Comparison of ENCODE assay signal across 12 cellular contexts in the genomic region with DNA sequence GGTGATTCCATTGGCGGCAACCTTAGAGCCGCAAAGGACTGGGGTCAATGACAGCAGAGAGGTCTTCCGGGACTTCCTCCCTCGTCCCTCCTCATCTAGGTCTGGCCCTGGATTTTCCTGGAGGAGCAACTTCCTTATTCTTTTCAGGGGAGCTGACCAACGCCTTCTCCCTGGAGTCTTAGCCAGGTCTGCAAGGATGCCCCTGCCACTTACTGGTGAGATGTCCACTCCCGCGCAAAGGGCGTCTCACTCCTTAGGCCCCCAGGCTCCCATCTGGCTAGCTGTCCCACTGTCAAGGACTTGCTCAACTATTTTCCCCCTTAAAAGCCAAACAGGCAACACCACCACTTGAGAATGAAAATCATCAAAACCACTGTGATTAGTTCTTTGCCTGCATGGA. TPM values are rescaled to one million over a fixed set of nuclear protein-coding genes. Genes with fewer than 3 reads are reported as not detected.
A peak's percentile ranks its signal among the peaks of the same experiment; 100 is the strongest.
DNase-seq lines count a peak whose midpoint lies in the region; ATAC-seq and TF ChIP-seq lines count a peak whose summit lies in the region.
"Had no signal": no experiment of that assay in that cellular context is flagged by ENCODE, and none has a peak within 500 bp of the region (broad histone marks: within the 10 kb centered on the region; RNA-seq: fewer than 3 reads in every experiment).

No MANE protein-coding gene starts in this region.

- peak overlapping the region; percentile 20 for H3K27ac Mint-ChIP-seq in activated CD4-positive, alpha-beta T cell treated with anti-CD3 and anti-CD28 coated beads, Interleukin-2, amount 10 ng/mL, durations not matched to agents 24 days and 14 days
- peak overlapping the region in 7 of 8 donors; percentile 38 to 88 (median 84) for H3K27ac Mint-ChIP-seq in CD8-positive, alpha-beta memory T cell
- H3K27ac Mint-ChIP-seq in T-cell: peak overlapping the region; percentile 75 to 95
- peak overlapping the region; percentile 13 to 99 (median 85) for H3K27ac Mint-ChIP-seq in naive thymus-derived CD4-positive, alpha-beta T cell

- H3K4me1 ChIP-seq in CD8-positive, alpha-beta memory T cell (ENCODE audit: insufficient read depth, low read length): peaks cover 39% of the 10 kb centered on the region
- H3K4me1 ChIP-seq in naive thymus-derived CD4-positive, alpha-beta T cell (ENCODE audit: control insufficient read depth in 2 of 2, insufficient read depth in 2 of 2, low read length in 2 of 2): peaks cover 23 to 47% of the 10 kb centered on the region in 2 donors
- peaks cover 0 to 3% of the 10 kb centered on the region in 2 donors for H3K4me1 ChIP-seq in aorta (ENCODE audit: control insufficient read depth in 1 of 2, insufficient read depth in 2 of 2, low read length in 2 of 2)

- no peak for DNase-seq in activated CD4-positive, alpha-beta T cell treated with anti-CD3 and anti-CD28 coated beads, Interleukin-2, amount 10 ng/mL, durations not matched to agents 24 days and 14 days
- DNase-seq in activated CD4-positive, alpha-beta T cell treated with anti-CD3 and anti-CD28 coated beads for 4 hours: no peak
- DNase-seq in CD8-positive, alpha-beta memory T cell: no peak
- no peak for DNase-seq in T-cell
- no peak for DNase-seq in naive thymus-derived CD4-positive, alpha-beta T cell
- no peak for DNase-seq in aorta
- no peak for DNase-seq in KBM-7
- DNase-seq in lower leg skin (ENCODE audit: low spot score in 2 of 2): no peak
- DNase-seq: GOT3 had no signal

- H3K4me3 Mint-ChIP-seq in activated CD4-positive, alpha-beta T cell treated with anti-CD3 and anti-CD28 coated beads, Interleukin-2, amount 10 ng/mL, durations not matched to agents 24 days and 14 days: no peak overlapping the region
- peak overlapping the region in 4 of 7 donors; percentile 11 to 68 (median 38) for H3K4me3 Mint-ChIP-seq in CD8-positive, alpha-beta memory T cell
- H3K4me3 Mint-ChIP-seq in T-cell: peak overlapping the region in 1 of 3 donors; percentile 63
- peak overlapping the region; percentile 9 to 82 (median 61) for H3K4me3 Mint-ChIP-seq in naive thymus-derived CD4-positive, alpha-beta T cell

- peaks cover 4% of the 10 kb centered on the region for H3K9me3 Mint-ChIP-seq in activated CD4-positive, alpha-beta T cell treated with anti-CD3 and anti-CD28 coated beads, Interleukin-2, amount 10 ng/mL, durations not matched to agents 24 days and 14 days
- H3K9me3 Mint-ChIP-seq in CD8-positive, alpha-beta memory T cell: no peaks in the 10 kb centered on the region
- no peaks in the 10 kb centered on the region for H3K9me3 Mint-ChIP-seq in T-cell
- peaks cover 0 to 6% (median 0%) of the 10 kb centered on the region in 11 donors for H3K9me3 Mint-ChIP-seq in naive thymus-derived CD4-positive, alpha-beta T cell

- no peak for TF ChIP-seq POLR2A in lower leg skin (IDR thresholded peaks at IDR 0.05)

- no peaks in the 10 kb centered on the region for H3K36me3 ChIP-seq in CD8-positive, alpha-beta memory T cell (ENCODE audit: insufficient read depth, low read length)
- H3K36me3 ChIP-seq in naive thymus-derived CD4-positive, alpha-beta T cell (ENCODE audit: control insufficient read depth in 2 of 3, insufficient read depth in 3 of 3, low read length in 3 of 3): peaks cover 0 to 13% (median 0%) of the 10 kb centered on the region in 3 experiments
- peaks cover 0 to 2% of the 10 kb centered on the region in 2 donors for H3K36me3 ChIP-seq in aorta (ENCODE audit: control insufficient read depth in 1 of 2, insufficient read depth in 2 of 2, low read length in 1 of 2)

- POLR2A ChIA-PET in CD8-positive, alpha-beta memory T cell (lab: Charles Lee): interaction anchor here (1.0 kb wide), 1 partner anchor 43 kb away, joined by 4 read pairs; no protein-coding TSS in a partner anchor
- POLR2A ChIA-PET in T-cell (lab: Charles Lee): no interaction called here
- POLR2A ChIA-PET in naive thymus-derived CD4-positive, alpha-beta T cell (lab: Charles Lee): interaction anchor here (0.8 to 2.5 kb wide), 3 partner anchors 24 to 44 kb away, joined by 3 to 9 read pairs (median 3); partner anchors contain the start of gene NMT2

- H3K27me3 Mint-ChIP-seq in activated CD4-positive, alpha-beta T cell treated with anti-CD3 and anti-CD28 coated beads, Interleukin-2, amount 10 ng/mL, durations not matched to agents 24 days and 14 days: no peaks in the 10 kb centered on the region
- H3K27me3 Mint-ChIP-seq in CD8-positive, alpha-beta memory T cell: no peaks in the 10 kb centered on the region
- no peaks in the 10 kb centered on the region for H3K27me3 Mint-ChIP-seq in T-cell
- H3K27me3 Mint-ChIP-seq in naive thymus-derived CD4-positive, alpha-beta T cell: no peaks in the 10 kb centered on the region

- WGBS in aorta, 2 donors: 93 to 96% methylated on average over 8 of the region's 8 CpGs
- WGBS in lower leg skin, 2 donors: 91 to 96% methylated on average over 8 of the region's 8 CpGs

- H3K36me3 Mint-ChIP-seq in activated CD4-positive, alpha-beta T cell treated with anti-CD3 and anti-CD28 coated beads, Interleukin-2, amount 10 ng/mL, durations not matched to agents 24 days and 14 days (ENCODE audit: low read depth): no peaks in the 10 kb centered on the region
- H3K36me3 Mint-ChIP-seq in CD8-positive, alpha-beta memory T cell: peaks cover 0 to 23% (median 8%) of the 10 kb centered on the region in 3 donors
- peaks cover 23% of the 10 kb centered on the region for H3K36me3 Mint-ChIP-seq in T-cell
- H3K36me3 Mint-ChIP-seq in naive thymus-derived CD4-positive, alpha-beta T cell: peaks cover 9 to 32% (median 17%) of the 10 kb centered on the region in 5 donors

- H3K4me3 ChIP-seq in CD8-positive, alpha-beta memory T cell (ENCODE audit: low read length): no peak overlapping the region
- peak overlapping the region; percentile 4 for H3K4me3 ChIP-seq in naive thymus-derived CD4-positive, alpha-beta T cell (ENCODE audit: low read length)
- no peak overlapping the region for H3K4me3 ChIP-seq in aorta (ENCODE audit: low read length in 2 of 2)
- H3K4me3 ChIP-seq in lower leg skin (ENCODE audit: low read depth, poor library complexity, severe bottlenecking): no peak overlapping the region
- H3K4me3 ChIP-seq: BLaER1 treated with 17β-estradiol and CSF1 and Interleukin-3, amounts not matched to agents 10 nM and 100 nM; GM12878; PC-9 had no signal

- no peak overlapping the region for H3K27ac ChIP-seq in CD8-positive, alpha-beta memory T cell (ENCODE audit: low read depth, low read length)
- no peak overlapping the region for H3K27ac ChIP-seq in naive thymus-derived CD4-positive, alpha-beta T cell (ENCODE audit: low read depth, low read length)
- no peak overlapping the region for H3K27ac ChIP-seq in aorta (ENCODE audit: low read depth in 1 of 2, low read length in 2 of 2)
- H3K27ac ChIP-seq: BLaER1 treated with 17β-estradiol and CSF1 and Interleukin-3, amounts not matched to agents 10 nM and 100 nM; PC-9 had no signal

- TF ChIP-seq CTCF in lower leg skin (IDR thresholded peaks at IDR 0.05): no peak

- no peaks in the 10 kb centered on the region for H3K9me3 ChIP-seq in CD8-positive, alpha-beta memory T cell (ENCODE audit: low read length)
- H3K9me3 ChIP-seq in naive thymus-derived CD4-positive, alpha-beta T cell (ENCODE audit: control insufficient read depth in 2 of 3, low read length in 3 of 3): no peaks in the 10 kb centered on the region
- no peaks in the 10 kb centered on the region for H3K9me3 ChIP-seq in aorta (ENCODE audit: control insufficient read depth, low read length)

- ATAC-seq in T-cell (replicated peaks in 1 of 4) (no peak), aorta (ENCODE audit: low FRiP score) (no peak)
- ATAC-seq in naive thymus-derived CD4-positive, alpha-beta T cell: no peak

- no peaks in the 10 kb centered on the region for H3K27me3 ChIP-seq in CD8-positive, alpha-beta memory T cell (ENCODE audit: insufficient read depth, low read length, poor library complexity, severe bottlenecking)
- H3K27me3 ChIP-seq in naive thymus-derived CD4-positive, alpha-beta T cell (ENCODE audit: control insufficient read depth in 2 of 2, insufficient read depth in 2 of 2, low read length in 2 of 2): no peaks in the 10 kb centered on the region
- H3K27me3 ChIP-seq in aorta (ENCODE audit: control insufficient read depth in 1 of 2, insufficient read depth in 2 of 2, low read length in 1 of 2): no peaks in the 10 kb centered on the region
- H3K27me3 ChIP-seq: BLaER1 treated with 17β-estradiol and CSF1 and Interleukin-3, amounts not matched to agents 10 nM and 100 nM had no signal

- CTCF ChIA-PET in CD8-positive, alpha-beta memory T cell (lab: Charles Lee): interaction anchor here (0.8 to 2.0 kb wide), 3 partner anchors 10 to 88 kb away, joined by 3 to 9 read pairs (median 5); partner anchors contain the start of gene NMT2
- CTCF ChIA-PET in T-cell (lab: Charles Lee): interaction anchor here in 1 of 2 donors (1.6 kb wide), 1 partner anchor 42 kb away, joined by 7 read pairs; the partner anchor contains the start of gene NMT2
- CTCF ChIA-PET in naive thymus-derived CD4-positive, alpha-beta T cell (lab: Charles Lee): interaction anchor here (0.6 to 1.4 kb wide), 5 partner anchors 24 to 159 kb away, joined by 3 to 8 read pairs (median 4); no protein-coding TSS in a partner anchor

- intact Hi-C loops in activated CD4-positive, alpha-beta T cell treated with anti-CD3 and anti-CD28 coated beads, Interleukin-2, amount 10 ng/mL, durations not matched to agents 24 days and 14 days (cut with micrococcal nuclease): no loop called here
- intact Hi-C loops in naive thymus-derived CD4-positive, alpha-beta T cell (cut with micrococcal nuclease): loop anchor here in 1 of 2 donors (1.0 kb wide), 1 partner anchor 161 kb away; the partner anchor contains the start of gene FAM171A1
- intact Hi-C loops in aorta (cut with DNase I) (loop anchor here (5.0 kb wide), 1 partner anchor 162 kb away; the partner anchor contains the start of gene FAM171A1 (in 2 of the 2)), lower leg skin (cut with DNase I; ENCODE audit: low total_unique reads) (no loop called here)

- in situ Hi-C loops in KBM-7 (cut with MboI; ENCODE audit: low pct_unique_long_range_greater_than_20kb, low sequenced_read_pairs): no loop called here

- peaks cover 46% of the 10 kb centered on the region for H3K4me1 Mint-ChIP-seq in activated CD4-positive, alpha-beta T cell treated with anti-CD3 and anti-CD28 coated beads, Interleukin-2, amount 10 ng/mL, durations not matched to agents 24 days and 14 days
- peaks cover 45 to 60% (median 53%) of the 10 kb centered on the region in 3 donors for H3K4me1 Mint-ChIP-seq in CD8-positive, alpha-beta memory T cell
- H3K4me1 Mint-ChIP-seq in T-cell: peaks cover 51 to 61% (median 57%) of the 10 kb centered on the region in 3 donors
- peaks cover 29 to 65% (median 58%) of the 10 kb centered on the region in 7 donors for H3K4me1 Mint-ChIP-seq in naive thymus-derived CD4-positive, alpha-beta T cell

RNA-seq across cellular contexts. Expression of gene NMT2, which starts 42.0 kb away (rescaled TPM):
- 13.7 and 14.1 TPM in 2 replicates for total RNA-seq in activated CD4-positive, alpha-beta T cell treated with anti-CD3 and anti-CD28 coated beads, Interleukin-2, amount 10 ng/mL, durations not matched to agents 24 days and 14 days
- total RNA-seq in CD8-positive, alpha-beta memory T cell: 10 to 100 TPM; 16.1 to 16.8 TPM
- polyA plus RNA-seq in CD8-positive, alpha-beta memory T cell: 36.6 TPM
- total RNA-seq in T-cell (10 to 100 TPM; 35.5 to 80.4 (median 40.8) TPM), aorta (10 to 100 TPM; 11.9 to 20.4 TPM), lower leg skin (10 to 100 TPM; 15.9 to 23.4 (median 20.9) TPM)
- total RNA-seq in naive thymus-derived CD4-positive, alpha-beta T cell: 10 to 100 TPM; 23.2 to 81.4 (median 39.1) TPM
- 10 to 100 TPM; 43.8 TPM for polyA plus RNA-seq in naive thymus-derived CD4-positive, alpha-beta T cell
- 10 to 100 TPM; 11.9 to 12.5 TPM for polyA plus RNA-seq in aorta

Comparison
In these comparisons a context has a peak if more than half of its experiments do, and no peak if none do; other contexts are left out.
1. H3K27ac Mint-ChIP-seq: peak in every context shown above with its lines; median percentile 85 in T-cell; 85 in naive thymus-derived CD4-positive, alpha-beta T cell; 84 in CD8-positive, alpha-beta memory T cell; 20 in activated CD4-positive, alpha-beta T cell treated with anti-CD3 and anti-CD28 coated beads, Interleukin-2, amount 10 ng/mL, durations not matched to agents 24 days and 14 days.
2. intact Hi-C loops: an anchor here in aorta (5.0 kb wide); none called in activated CD4-positive, alpha-beta T cell treated with anti-CD3 and anti-CD28 coated beads, Interleukin-2, amount 10 ng/mL, durations not matched to agents 24 days and 14 days and lower leg skin.
3. POLR2A ChIA-PET loops: an anchor here in CD8-positive, alpha-beta memory T cell (1.0 kb wide) and naive thymus-derived CD4-positive, alpha-beta T cell (0.8 to 2.5 kb wide); none called in T-cell.